ENCODE assay signal across 8 cellular contexts in the genomic region with DNA sequence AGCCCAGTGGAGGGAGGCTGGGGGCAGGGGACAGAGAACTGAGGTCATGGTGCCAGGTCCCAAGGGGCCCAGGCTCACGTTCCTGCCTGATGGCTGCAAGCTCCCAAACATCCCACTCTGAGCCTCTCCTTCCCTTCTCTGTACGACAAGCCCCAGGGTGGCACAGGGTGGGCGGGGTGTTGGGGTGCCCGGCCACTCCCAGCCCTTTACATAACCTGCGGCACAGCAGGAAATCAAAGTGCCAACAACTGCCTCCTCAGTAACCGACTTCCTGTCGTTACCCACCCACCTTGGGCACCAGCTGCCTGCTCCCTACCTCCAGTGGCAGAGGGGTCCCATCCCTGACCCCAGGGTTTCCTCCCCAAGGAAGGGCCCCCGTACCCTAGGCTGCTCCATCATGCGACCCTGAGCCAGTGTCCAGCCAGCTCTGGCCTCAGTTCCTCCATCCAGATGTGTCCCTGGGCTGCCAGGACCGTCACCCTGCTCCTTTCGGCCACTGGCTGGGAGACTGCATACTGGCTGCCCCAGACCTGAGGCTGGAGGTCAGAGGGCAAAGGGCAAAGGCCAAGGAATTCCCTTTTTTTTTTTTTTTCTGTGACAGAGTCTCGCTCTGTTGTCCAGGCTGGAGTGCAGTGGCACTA. TPM values are rescaled to one million over a fixed set of nuclear protein-coding genes. Genes with fewer than 3 reads are reported as not detected.
DNase-seq lines count a peak whose midpoint lies in the region; ATAC-seq and TF ChIP-seq lines count a peak whose summit lies in the region.

No MANE protein-coding gene starts in this region.

- peaks cover 10% of the 10 kb centered on the region for H3K4me1 ChIP-seq in CD4-positive, alpha-beta memory T cell (ENCODE audit: insufficient read depth, low read length)
- H3K4me1 ChIP-seq in GM23338 (ENCODE audit: insufficient read depth), result no peaks in the 10 kb centered on the region

- H3K9me3 ChIP-seq in CD4-positive, alpha-beta memory T cell (ENCODE audit: control insufficient read depth in 1 of 2, low read length in 2 of 2), result no peaks in the 10 kb centered on the region
- no peaks in the 10 kb centered on the region for H3K9me3 ChIP-seq in WERI-Rb-1 (ENCODE audit: severe bottlenecking)

- peaks cover 4 to 21% (median 10%) of the 10 kb centered on the region in 4 donors for H3K4me1 Mint-ChIP-seq in CD4-positive, alpha-beta memory T cell
- H3K4me1 Mint-ChIP-seq in GM23338, result no peaks in the 10 kb centered on the region

- peak overlapping the region; percentile 17 to 50 for H3K4me3 ChIP-seq in CD4-positive, alpha-beta memory T cell (ENCODE audit: low read length in 2 of 2)
- H3K4me3 ChIP-seq in coronary artery, result peak overlapping the region; percentile 40
- no peak overlapping the region for H3K4me3 ChIP-seq in skin epidermis
- H3K4me3 ChIP-seq in GM23338, result no peak overlapping the region
- H3K4me3 ChIP-seq in WERI-Rb-1 (ENCODE audit: low read depth, low read length), result no peak overlapping the region

- H3K79me2 ChIP-seq in GM23338 (replicated peaks; ENCODE audit: insufficient read depth), result no peaks in the 10 kb centered on the region

- DNase-seq in CD4-positive, alpha-beta memory T cell, result peak; percentile 60 to 77 (median 65)
- peak; percentile 48 for DNase-seq in activated CD4-positive, CD25-positive, alpha-beta regulatory T cell treated with anti-CD3 and anti-CD28 coated beads, Interleukin-2, amount 50 U/mL, for 72 hours
- peak; percentile 91 for DNase-seq in coronary artery (ENCODE audit: low spot score)
- DNase-seq in mesenteric fat pad (ENCODE audit: low spot score), result no peak
- no peak for DNase-seq in occipital lobe (lab: John Stamatoyannopoulos, UW)
- DNase-seq in GM23338 (ENCODE audit: low spot score), result no peak
- no peak for DNase-seq in WERI-Rb-1

- H4K20me1 ChIP-seq in GM23338 (replicated peaks; ENCODE audit: insufficient read depth), result no peaks in the 10 kb centered on the region

- peak overlapping the region; percentile 70 to 88 (median 82) for H3K27ac Mint-ChIP-seq in CD4-positive, alpha-beta memory T cell
- H3K27ac Mint-ChIP-seq in GM23338, result no peak overlapping the region

- no peaks in the 10 kb centered on the region for H3K36me3 Mint-ChIP-seq in CD4-positive, alpha-beta memory T cell
- no peaks in the 10 kb centered on the region for H3K36me3 Mint-ChIP-seq in GM23338 (ENCODE audit: low read depth)

- intact Hi-C loops in CD4-positive, alpha-beta memory T cell (cut with micrococcal nuclease), result loop anchor here (2.0 kb wide), 1 partner anchor 20 kb away; no protein-coding TSS in a partner anchor

- no peaks in the 10 kb centered on the region for H3K9me3 Mint-ChIP-seq in CD4-positive, alpha-beta memory T cell
- no peaks in the 10 kb centered on the region for H3K9me3 Mint-ChIP-seq in GM23338

- H3K36me3 ChIP-seq in CD4-positive, alpha-beta memory T cell (ENCODE audit: insufficient read depth, low read length), result no peaks in the 10 kb centered on the region
- no peaks in the 10 kb centered on the region for H3K36me3 ChIP-seq in GM23338 (ENCODE audit: insufficient read depth)
- H3K36me3 ChIP-seq in WERI-Rb-1, result no peaks in the 10 kb centered on the region

- POLR2A ChIA-PET in CD4-positive, alpha-beta memory T cell (lab: Charles Lee; ENCODE audit: partially characterized antibody), result interaction anchor here (0.6 to 2.0 kb wide), 13 partner anchors 9 to 1335 kb away, joined by 3 to 11 read pairs (median 3); no protein-coding TSS in a partner anchor

- H3K27ac ChIP-seq in CD4-positive, alpha-beta memory T cell (ENCODE audit: low read depth, low read length), result peak overlapping the region; percentile 52
- H3K27ac ChIP-seq in coronary artery (peak overlapping the region; percentile 66 to 98), skin epidermis (peak overlapping the region in 17 of 21 experiments; percentile 14 to 93 (median 74)), GM23338 (ENCODE audit: low read depth) (no peak overlapping the region), WERI-Rb-1 (no peak overlapping the region)

- no peak overlapping the region for H2AFZ ChIP-seq in GM23338

- H3F3A ChIP-seq in GM23338 (replicated peaks; ENCODE audit: low read depth), result no peaks in the 10 kb centered on the region

- no peaks in the 10 kb centered on the region for H3K27me3 ChIP-seq in CD4-positive, alpha-beta memory T cell (ENCODE audit: insufficient read depth, low read length)
- H3K27me3 ChIP-seq in GM23338 (ENCODE audit: insufficient read depth), result no peaks in the 10 kb centered on the region
- H3K27me3 ChIP-seq in WERI-Rb-1 (ENCODE audit: insufficient read depth, low read depth, severe bottlenecking), result no peaks in the 10 kb centered on the region

- no peak for ATAC-seq in GM23338

- H3K4me2 ChIP-seq in GM23338, result no peak overlapping the region

- H3K27me3 Mint-ChIP-seq in CD4-positive, alpha-beta memory T cell, result no peaks in the 10 kb centered on the region
- H3K27me3 Mint-ChIP-seq in GM23338 (ENCODE audit: insufficient read depth, low read depth, poor library complexity), result peaks cover 9% of the 10 kb centered on the region

- no peak for TF ChIP-seq CTCF in coronary artery (IDR thresholded peaks at IDR 0.05)
- TF ChIP-seq CTCF in GM23338 (conservative IDR thresholded peaks at IDR 0.05; ENCODE audit: low read depth in 2 of 2), result no peak
- TF ChIP-seq CTCF in WERI-Rb-1 (IDR thresholded peaks at IDR 0.05; ENCODE audit: low read depth, low read length), result no peak

- CTCF ChIA-PET in CD4-positive, alpha-beta memory T cell (lab: Charles Lee; ENCODE audit: partially characterized antibody), result interaction anchor here (0.7 to 3.2 kb wide), 7 partner anchors 11 to 134 kb away, joined by 3 to 21 read pairs (median 3); no protein-coding TSS in a partner anchor

- no peaks in the 10 kb centered on the region for H3K9me2 ChIP-seq in GM23338 (ENCODE audit: insufficient read depth)

- peak overlapping the region; percentile 55 to 78 (median 62) for H3K4me3 Mint-ChIP-seq in CD4-positive, alpha-beta memory T cell
- H3K4me3 Mint-ChIP-seq in GM23338, result no peak overlapping the region

TF ChIP-seq in GM23338, 12 proteins besides CTCF, POLR2A, EP300 and RAD21 (continues in another document):
- TF ChIP-seq, protein P1, sequence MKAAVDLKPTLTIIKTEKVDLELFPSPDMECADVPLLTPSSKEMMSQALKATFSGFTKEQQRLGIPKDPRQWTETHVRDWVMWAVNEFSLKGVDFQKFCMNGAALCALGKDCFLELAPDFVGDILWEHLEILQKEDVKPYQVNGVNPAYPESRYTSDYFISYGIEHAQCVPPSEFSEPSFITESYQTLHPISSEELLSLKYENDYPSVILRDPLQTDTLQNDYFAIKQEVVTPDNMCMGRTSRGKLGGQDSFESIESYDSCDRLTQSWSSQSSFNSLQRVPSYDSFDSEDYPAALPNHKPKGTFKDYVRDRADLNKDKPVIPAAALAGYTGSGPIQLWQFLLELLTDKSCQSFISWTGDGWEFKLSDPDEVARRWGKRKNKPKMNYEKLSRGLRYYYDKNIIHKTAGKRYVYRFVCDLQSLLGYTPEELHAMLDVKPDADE (IDR thresholded peaks at IDR 0.05), result no peak
- TF ChIP-seq CREB1 (CRISPR knock-in tag; IDR thresholded peaks at IDR 0.05; ENCODE audit: low read depth) (no peak), POLR2AphosphoS5 (IDR thresholded peaks at IDR 0.05; ENCODE audit: low read depth) (no peak), NANOG (IDR thresholded peaks at IDR 0.05; ENCODE audit: borderline replicate concordance) (no peak)
- TF ChIP-seq, protein P2, sequence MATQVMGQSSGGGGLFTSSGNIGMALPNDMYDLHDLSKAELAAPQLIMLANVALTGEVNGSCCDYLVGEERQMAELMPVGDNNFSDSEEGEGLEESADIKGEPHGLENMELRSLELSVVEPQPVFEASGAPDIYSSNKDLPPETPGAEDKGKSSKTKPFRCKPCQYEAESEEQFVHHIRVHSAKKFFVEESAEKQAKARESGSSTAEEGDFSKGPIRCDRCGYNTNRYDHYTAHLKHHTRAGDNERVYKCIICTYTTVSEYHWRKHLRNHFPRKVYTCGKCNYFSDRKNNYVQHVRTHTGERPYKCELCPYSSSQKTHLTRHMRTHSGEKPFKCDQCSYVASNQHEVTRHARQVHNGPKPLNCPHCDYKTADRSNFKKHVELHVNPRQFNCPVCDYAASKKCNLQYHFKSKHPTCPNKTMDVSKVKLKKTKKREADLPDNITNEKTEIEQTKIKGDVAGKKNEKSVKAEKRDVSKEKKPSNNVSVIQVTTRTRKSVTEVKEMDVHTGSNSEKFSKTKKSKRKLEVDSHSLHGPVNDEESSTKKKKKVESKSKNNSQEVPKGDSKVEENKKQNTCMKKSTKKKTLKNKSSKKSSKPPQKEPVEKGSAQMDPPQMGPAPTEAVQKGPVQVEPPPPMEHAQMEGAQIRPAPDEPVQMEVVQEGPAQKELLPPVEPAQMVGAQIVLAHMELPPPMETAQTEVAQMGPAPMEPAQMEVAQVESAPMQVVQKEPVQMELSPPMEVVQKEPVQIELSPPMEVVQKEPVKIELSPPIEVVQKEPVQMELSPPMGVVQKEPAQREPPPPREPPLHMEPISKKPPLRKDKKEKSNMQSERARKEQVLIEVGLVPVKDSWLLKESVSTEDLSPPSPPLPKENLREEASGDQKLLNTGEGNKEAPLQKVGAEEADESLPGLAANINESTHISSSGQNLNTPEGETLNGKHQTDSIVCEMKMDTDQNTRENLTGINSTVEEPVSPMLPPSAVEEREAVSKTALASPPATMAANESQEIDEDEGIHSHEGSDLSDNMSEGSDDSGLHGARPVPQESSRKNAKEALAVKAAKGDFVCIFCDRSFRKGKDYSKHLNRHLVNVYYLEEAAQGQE (IDR thresholded peaks at IDR 0.05; ENCODE audit: unreplicated experiment), result no peak

RNA-seq across cellular contexts. Expression of a gene that starts 27.7 kb away (rescaled TPM):
- total RNA-seq in CD4-positive, alpha-beta memory T cell, result 10 to 100 TPM; 30.3 to 30.9 TPM
- 10 to 100 TPM in 1 of 2 donors, 1 to 10 TPM in 1; 1.9 to 18.9 TPM for polyA plus RNA-seq in CD4-positive, alpha-beta memory T cell
- 207 TPM for total RNA-seq in mesenteric fat pad
- total RNA-seq in occipital lobe, result 6.6 TPM
- total RNA-seq in GM23338 (2014; rRNA removed; shearing (Covaris generic)), result 0.58 and 1.3 TPM in 2 replicates
- polyA plus RNA-seq in GM23338 (2016; fragmentation: Nextera tagmentation; extraction: Ambion mirVana), result 5.3 and 8.2 TPM in 2 replicates

Comparison
In these comparisons a context has a peak if more than half of its experiments do, and no peak if none do; other contexts are left out.
1. DNase-seq: peak in CD4-positive, alpha-beta memory T cell (5 of 5), activated CD4-positive, CD25-positive, alpha-beta regulatory T cell treated with anti-CD3 and anti-CD28 coated beads, Interleukin-2, amount 50 U/mL, for 72 hours (single experiment) and coronary artery (single experiment); none in mesenteric fat pad (single experiment), occipital lobe (single experiment), GM23338 (single experiment) and WERI-Rb-1 (single experiment).
2. H3K27ac ChIP-seq: peak in CD4-positive, alpha-beta memory T cell (single experiment), coronary artery (2 of 2) and skin epidermis (17 of 21); none in GM23338 (single experiment) and WERI-Rb-1 (single experiment).
3. H3K4me3 ChIP-seq: peak in CD4-positive, alpha-beta memory T cell (2 of 2) and coronary artery (single experiment); none in skin epidermis (0 of 7), GM23338 (single experiment) and WERI-Rb-1 (single experiment).